In the genomic region with DNA sequence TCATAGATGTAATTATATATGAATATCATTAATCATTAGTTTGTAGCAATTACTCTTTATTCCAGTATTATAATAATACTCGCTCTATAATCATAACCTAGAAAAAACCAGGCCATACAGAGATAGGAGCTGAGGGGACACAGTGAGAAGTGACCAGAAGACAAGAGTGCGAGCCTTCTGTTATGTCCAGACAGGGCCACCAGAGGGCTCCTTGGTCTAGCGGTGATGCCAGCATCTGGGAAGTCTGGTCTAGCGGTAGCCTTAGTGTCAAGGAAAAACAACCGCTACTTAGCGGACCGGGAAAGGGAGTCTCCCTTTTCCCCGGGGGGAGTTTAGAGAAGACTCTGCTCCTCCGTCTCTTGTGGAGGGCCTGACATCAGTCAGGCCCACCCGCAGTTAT, we compare ENCODE assay signal across 6 cellular contexts. TPM values are rescaled to one million over a fixed set of nuclear protein-coding genes. Genes with fewer than 3 reads are reported as not detected.
DNase-seq lines count a peak whose midpoint lies in the region; ATAC-seq, FAIRE-seq and TF ChIP-seq lines count a peak whose summit lies in the region.
"Not testable (repeated sequence)": the region's sequence is repeated elsewhere in the genome, so short reads cannot be mapped to it uniquely, and the experiment has no call there.

No MANE protein-coding gene starts in this region.

- in situ Hi-C loops in HepG2 (cut with HindIII; ENCODE audit: extremely low pct_ligation_motif_present, low pct_unique_long_range_greater_than_20kb): not testable (repeated sequence)

- H3K9me3 Mint-ChIP-seq in Calu3 (ENCODE audit: low read depth, unreplicated experiment): not testable (repeated sequence)

- ATAC-seq in HepG2: peak; percentile 60; the same call in 2 of the 3 replicates

- 32% methylated on average over 6 of the region's 10 CpGs for WGBS in HepG2 (ENCODE audit: low lambda C conversion rate)

- H3K36me3 ChIP-seq in OCI-LY3 (replicated peaks; ENCODE audit: low read depth, low read length); HepG2 (replicated peaks in 1 of 2; ENCODE audit: control insufficient read depth in 1 of 2, insufficient read depth in 2 of 2, low read length in 2 of 2): not testable (repeated sequence)

- H3K27me3 Mint-ChIP-seq in Calu3 (ENCODE audit: unreplicated experiment): not testable (repeated sequence)

- H3K27ac Mint-ChIP-seq in Calu3 (ENCODE audit: unreplicated experiment): not testable (repeated sequence)

- not testable (repeated sequence) for H3K9me3 ChIP-seq in OCI-LY3 (ENCODE audit: insufficient read depth, low read length); HepG2 (ENCODE audit: low read length)

- POLR2A ChIA-PET in HepG2 (lab: Yijun Ruan, JAX): not testable (repeated sequence)

- H3K27me3 ChIP-seq in OCI-LY3 (ENCODE audit: low read depth, low read length); HepG2 (ENCODE audit: control insufficient read depth in 1 of 2, insufficient read depth in 2 of 2, low read length in 2 of 2): not testable (repeated sequence)

- TF ChIP-seq CTCF in Calu3 (IDR thresholded peaks at IDR 0.05; ENCODE audit: unreplicated experiment) (peak; percentile 57), OCI-LY3 (IDR thresholded peaks at IDR 0.05; ENCODE audit: low read depth, low read length) (peak; percentile 48), epithelial cell of proximal tubule (conservative IDR thresholded peaks at IDR 0.05; ENCODE audit: low read depth, low read length) (peak; percentile 56), HepG2 (CRISPR knock-in tag; IDR thresholded peaks at IDR 0.05) (peak; percentile 77)

- TF ChIP-seq EP300 in HepG2 (IDR thresholded peaks at IDR 0.05; ENCODE audit: low read depth in 2 of 2, low read length in 2 of 2); HepG2 (CRISPR knock-in tag; IDR thresholded peaks at IDR 0.05; ENCODE audit: borderline replicate concordance): not testable (repeated sequence)

- H3K36me3 Mint-ChIP-seq in Calu3 (ENCODE audit: insufficient read depth, unreplicated experiment): not testable (repeated sequence)

- BruUV-seq in Calu3 (replicated peaks; lab: Mats Ljungman, UMichigan); HepG2 (replicated peaks; lab: Mats Ljungman, UMichigan): not testable (repeated sequence)

- H3K4me3 Mint-ChIP-seq in Calu3 (ENCODE audit: low read depth, unreplicated experiment): not testable (repeated sequence)

- peak; percentile 8 for FAIRE-seq in HepG2 (lab: Jason Lieb, UNC)

- H3K79me2 ChIP-seq in OCI-LY3 (ENCODE audit: low read length); HepG2 (ENCODE audit: insufficient read depth, low read length): not testable (repeated sequence)

- not testable (repeated sequence) for H3K4me1 Mint-ChIP-seq in Calu3 (ENCODE audit: low read depth, unreplicated experiment)

- not testable (repeated sequence) for H4K20me1 ChIP-seq in OCI-LY3 (ENCODE audit: insufficient read depth, low read length); HepG2 (ENCODE audit: insufficient read depth, low read length)

- not testable (repeated sequence) for H3K4me1 ChIP-seq in OCI-LY3 (ENCODE audit: low read length); HepG2 (ENCODE audit: insufficient read depth, low read length)

- peak; percentile 40 for DNase-seq in Calu3
- DNase-seq in activated T-cell treated with anti-CD3 and anti-CD28 coated beads, Interleukin-2, amount 50 U/mL, for 48 hours: peak; percentile 54 to 63
- DNase-seq in epithelial cell of proximal tubule (ENCODE audit: low read depth): not testable (repeated sequence)
- DNase-seq in HepG2 (ENCODE audit: low spot score): peak; percentile 14
- peak; percentile 52 for DNase-seq in stimulated activated CD4-positive, alpha-beta T cell treated with anti-CD3 and anti-CD28 coated beads, Interleukin-15, amount 100 ng/mL, for 24 hours

- TF ChIP-seq POLR2A in HepG2 (IDR thresholded peaks at IDR 0.05; ENCODE audit: insufficient read depth in 1 of 2, low read depth in 2 of 2, low read length in 2 of 2): not testable (repeated sequence)

- intact Hi-C loops in Calu3 (cut with micrococcal nuclease; ENCODE audit: unreplicated experiment); HepG2 (cut with micrococcal nuclease; ENCODE audit: unreplicated experiment): not testable (repeated sequence)

- TF ChIP-seq RAD21 in HepG2 (CRISPR knock-in tag; IDR thresholded peaks at IDR 0.05): peak; percentile 41; the same call in 1 of the 2 replicates

- H3K27ac ChIP-seq in OCI-LY3 (ENCODE audit: low read length); HepG2 (ENCODE audit: extremely low read length, insufficient read depth, low read length): not testable (repeated sequence)

- not testable (repeated sequence) for H3K4me3 ChIP-seq in OCI-LY3 (ENCODE audit: low read length); epithelial cell of proximal tubule (ENCODE audit: low read depth, low read length); HepG2 (replicated peaks in 1 of 3; ENCODE audit: insufficient read depth in 1 of 3, low read depth in 2 of 3, low read length in 3 of 3)

- H3K9ac ChIP-seq in OCI-LY3 (ENCODE audit: low read length); HepG2 (ENCODE audit: insufficient read depth, low read depth, low read length): not testable (repeated sequence)

- not testable (repeated sequence) for H2AFZ ChIP-seq in OCI-LY3 (ENCODE audit: low read depth, low read length); HepG2 (ENCODE audit: low read length)

- peak overlapping the region; percentile 40 for H3K4me2 ChIP-seq in OCI-LY3 (ENCODE audit: low read length)
- not testable (repeated sequence) for H3K4me2 ChIP-seq in HepG2 (ENCODE audit: low read depth, low read length)

- CTCF ChIA-PET in Calu3 (lab: Charles Lee): not testable (repeated sequence)
- CTCF ChIA-PET in HepG2 (lab: Yijun Ruan, JAX; ENCODE audit: low intra/inter-chr PET ratio, low total read pairs): interaction anchor here (1.3 kb wide), 2 partner anchors 165 to 417 kb away, joined by 3 to 6 read pairs; no protein-coding TSS in a partner anchor

RNA-seq across cellular contexts. Expression of a gene that starts 8.3 kb away (rescaled TPM):
- total RNA-seq in Calu3 (2022) (19.7 and 21.6 TPM in 2 replicates), epithelial cell of proximal tubule (8.6 and 9.0 TPM in 2 replicates), HepG2 (2016; rRNA removed; fragmentation: Illumina TruSeq; extraction: Trizol) (15.6 and 16.9 TPM in 2 replicates)
- total RNA-seq in HepG2 (2016; cell fraction: cytosol; rRNA removed; fragmentation: Illumina TruSeq; extraction: Trizol; ENCODE audit: low read depth): 2.1 and 3.8 TPM in 2 replicates
- total RNA-seq in HepG2 (2016; cell fraction: insoluble cytoplasmic fraction; rRNA removed; fragmentation: Illumina TruSeq; extraction: Trizol): 15.4 and 16.9 TPM in 2 replicates
- total RNA-seq in HepG2 (2016; cell fraction: membrane; rRNA removed; fragmentation: Illumina TruSeq; extraction: Trizol): 8.5 and 12.6 TPM in 2 replicates
- 16.0 and 22.2 TPM in 2 replicates for total RNA-seq in HepG2 (2016; cell fraction: nucleus; rRNA removed; fragmentation: Illumina TruSeq; extraction: Trizol)
- 7.6 and 8.2 TPM in 2 replicates for polyA plus RNA-seq in HepG2 (2011; rRNA removed)
- polyA plus RNA-seq in HepG2 (2011; cell fraction: cytosol; rRNA removed): 5.1 and 5.2 TPM in 2 replicates
- polyA plus RNA-seq in HepG2 (2011; cell fraction: nucleus; rRNA removed): 17.2 and 19.6 TPM in 2 replicates
- polyA plus RNA-seq in HepG2 (2012): 7.7 and 8.2 TPM in 2 replicates
- polyA plus RNA-seq in HepG2 (2016; cell fraction: cytosol; fragmentation: Illumina TruSeq; extraction: Trizol; ENCODE audit: low read depth): 0.59 and 1.0 TPM in 2 replicates
- 8.0 and 9.0 TPM in 2 replicates for polyA plus RNA-seq in HepG2 (2016; cell fraction: insoluble cytoplasmic fraction; fragmentation: Illumina TruSeq; extraction: Trizol; ENCODE audit: low read depth)
- 2.3 and 2.5 TPM in 2 replicates for polyA plus RNA-seq in HepG2 (2016; cell fraction: membrane; fragmentation: Illumina TruSeq; extraction: Trizol; ENCODE audit: low read depth)
- polyA plus RNA-seq in HepG2 (2016; cell fraction: nucleus; fragmentation: Illumina TruSeq; extraction: Trizol; ENCODE audit: insufficient read depth, low read depth): 15.1 and 16.1 TPM in 2 replicates
- polyA minus RNA-seq in HepG2 (2011; rRNA and poly(A)+ RNA removed; ENCODE audit: low replicate concordance): 8.4 and 36.9 TPM in 2 replicates
- 9.9 and 11.3 TPM in 2 replicates for polyA minus RNA-seq in HepG2 (2011; cell fraction: cytosol; rRNA and poly(A)+ RNA removed)
- polyA minus RNA-seq in HepG2 (2011; cell fraction: nucleus; rRNA and poly(A)+ RNA removed): 55.4 and 71.0 TPM in 2 replicates

RNA-seq across cellular contexts. Expression of a gene that starts 10.9 kb away (rescaled TPM):
- total RNA-seq in Calu3 (2022): 1.8 and 2.1 TPM in 2 replicates
- 1.3 and 3.0 TPM in 2 replicates for total RNA-seq in epithelial cell of proximal tubule
- total RNA-seq in HepG2 (2016; rRNA removed; fragmentation: Illumina TruSeq; extraction: Trizol): not detected in 2 replicates
- total RNA-seq in HepG2 (2016; cell fraction: cytosol; rRNA removed; fragmentation: Illumina TruSeq; extraction: Trizol; ENCODE audit: low read depth): not detected in 2 replicates
- not detected in 2 replicates for total RNA-seq in HepG2 (2016; cell fraction: insoluble cytoplasmic fraction; rRNA removed; fragmentation: Illumina TruSeq; extraction: Trizol)
- total RNA-seq in HepG2 (2016; cell fraction: membrane; rRNA removed; fragmentation: Illumina TruSeq; extraction: Trizol): not detected in 2 replicates
- total RNA-seq in HepG2 (2016; cell fraction: nucleus; rRNA removed; fragmentation: Illumina TruSeq; extraction: Trizol): not detected in 2 replicates
- not detected in 2 replicates for polyA plus RNA-seq in HepG2 (2011; rRNA removed)
- 0.03 TPM in 1 of 2 replicates, not detected in the other for polyA plus RNA-seq in HepG2 (2011; cell fraction: cytosol; rRNA removed)
- not detected in 2 replicates for polyA plus RNA-seq in HepG2 (2011; cell fraction: nucleus; rRNA removed)
- polyA plus RNA-seq in HepG2 (2012): 0.20 and 0.51 TPM in 2 replicates
- polyA plus RNA-seq in HepG2 (2016; cell fraction: cytosol; fragmentation: Illumina TruSeq; extraction: Trizol; ENCODE audit: low read depth): not detected in 2 replicates
- polyA plus RNA-seq in HepG2 (2016; cell fraction: insoluble cytoplasmic fraction; fragmentation: Illumina TruSeq; extraction: Trizol; ENCODE audit: low read depth): not detected in 2 replicates
- polyA plus RNA-seq in HepG2 (2016; cell fraction: membrane; fragmentation: Illumina TruSeq; extraction: Trizol; ENCODE audit: low read depth): not detected in 2 replicates
- not detected in 2 replicates for polyA plus RNA-seq in HepG2 (2016; cell fraction: nucleus; fragmentation: Illumina TruSeq; extraction: Trizol; ENCODE audit: insufficient read depth, low read depth)
- not detected in 2 replicates for polyA minus RNA-seq in HepG2 (2011; rRNA and poly(A)+ RNA removed; ENCODE audit: low replicate concordance)
- polyA minus RNA-seq in HepG2 (2011; cell fraction: cytosol; rRNA and poly(A)+ RNA removed): not detected in 2 replicates
- not detected in 2 replicates for polyA minus RNA-seq in HepG2 (2011; cell fraction: nucleus; rRNA and poly(A)+ RNA removed)

RNA-seq across cellular contexts. Expression of a gene that starts 29.3 kb away (rescaled TPM):
- total RNA-seq in Calu3 (2022): not detected in 2 replicates
- total RNA-seq in epithelial cell of proximal tubule: 1.4 and 2.1 TPM in 2 replicates
- total RNA-seq in HepG2 (2016; rRNA removed; fragmentation: Illumina TruSeq; extraction: Trizol): not detected in 2 replicates
- total RNA-seq in HepG2 (2016; cell fraction: cytosol; rRNA removed; fragmentation: Illumina TruSeq; extraction: Trizol; ENCODE audit: low read depth): not detected in 2 replicates
- total RNA-seq in HepG2 (2016; cell fraction: insoluble cytoplasmic fraction; rRNA removed; fragmentation: Illumina TruSeq; extraction: Trizol): not detected in 2 replicates
- total RNA-seq in HepG2 (2016; cell fraction: membrane; rRNA removed; fragmentation: Illumina TruSeq; extraction: Trizol): not detected in 2 replicates
- total RNA-seq in HepG2 (2016; cell fraction: nucleus; rRNA removed; fragmentation: Illumina TruSeq; extraction: Trizol): not detected in 2 replicates
- not detected in 2 replicates for polyA plus RNA-seq in HepG2 (2011; rRNA removed)
- polyA plus RNA-seq in HepG2 (2011; cell fraction: cytosol; rRNA removed): not detected in 2 replicates
- polyA plus RNA-seq in HepG2 (2011; cell fraction: nucleus; rRNA removed): not detected in 2 replicates
- 0.16 and 0.32 TPM in 2 replicates for polyA plus RNA-seq in HepG2 (2012)
- not detected in 2 replicates for polyA plus RNA-seq in HepG2 (2016; cell fraction: cytosol; fragmentation: Illumina TruSeq; extraction: Trizol; ENCODE audit: low read depth)
- not detected in 2 replicates for polyA plus RNA-seq in HepG2 (2016; cell fraction: insoluble cytoplasmic fraction; fragmentation: Illumina TruSeq; extraction: Trizol; ENCODE audit: low read depth)
- not detected in 2 replicates for polyA plus RNA-seq in HepG2 (2016; cell fraction: membrane; fragmentation: Illumina TruSeq; extraction: Trizol; ENCODE audit: low read depth)
- not detected in 2 replicates for polyA plus RNA-seq in HepG2 (2016; cell fraction: nucleus; fragmentation: Illumina TruSeq; extraction: Trizol; ENCODE audit: insufficient read depth, low read depth)
- polyA minus RNA-seq in HepG2 (2011; rRNA and poly(A)+ RNA removed; ENCODE audit: low replicate concordance): not detected in 2 replicates
- not detected in 2 replicates for polyA minus RNA-seq in HepG2 (2011; cell fraction: cytosol; rRNA and poly(A)+ RNA removed)
- polyA minus RNA-seq in HepG2 (2011; cell fraction: nucleus; rRNA and poly(A)+ RNA removed): not detected in 2 replicates

RNA-seq across cellular contexts. Expression of a gene that starts 31.2 kb away (rescaled TPM):
- total RNA-seq in Calu3 (2022) (18.9 and 22.9 TPM in 2 replicates), epithelial cell of proximal tubule (6.7 and 6.9 TPM in 2 replicates), HepG2 (2016; rRNA removed; fragmentation: Illumina TruSeq; extraction: Trizol) (2.1 and 3.4 TPM in 2 replicates)
- 8.8 and 9.5 TPM in 2 replicates for total RNA-seq in HepG2 (2016; cell fraction: cytosol; rRNA removed; fragmentation: Illumina TruSeq; extraction: Trizol; ENCODE audit: low read depth)
- 1.9 and 3.3 TPM in 2 replicates for total RNA-seq in HepG2 (2016; cell fraction: insoluble cytoplasmic fraction; rRNA removed; fragmentation: Illumina TruSeq; extraction: Trizol)
- 6.5 and 7.6 TPM in 2 replicates for total RNA-seq in HepG2 (2016; cell fraction: membrane; rRNA removed; fragmentation: Illumina TruSeq; extraction: Trizol)
- total RNA-seq in HepG2 (2016; cell fraction: nucleus; rRNA removed; fragmentation: Illumina TruSeq; extraction: Trizol): 3.7 and 4.4 TPM in 2 replicates
- polyA plus RNA-seq in HepG2 (2011; rRNA removed): 0.50 and 0.89 TPM in 2 replicates
- 0.28 and 0.31 TPM in 2 replicates for polyA plus RNA-seq in HepG2 (2011; cell fraction: cytosol; rRNA removed)
- polyA plus RNA-seq in HepG2 (2011; cell fraction: nucleus; rRNA removed): 1.1 and 1.3 TPM in 2 replicates
- polyA plus RNA-seq in HepG2 (2012): 0.69 and 1.8 TPM in 2 replicates
- polyA plus RNA-seq in HepG2 (2016; cell fraction: cytosol; fragmentation: Illumina TruSeq; extraction: Trizol; ENCODE audit: low read depth): 0.43 and 0.46 TPM in 2 replicates
- polyA plus RNA-seq in HepG2 (2016; cell fraction: insoluble cytoplasmic fraction; fragmentation: Illumina TruSeq; extraction: Trizol; ENCODE audit: low read depth): 1.3 TPM in 2 replicates
- polyA plus RNA-seq in HepG2 (2016; cell fraction: membrane; fragmentation: Illumina TruSeq; extraction: Trizol; ENCODE audit: low read depth): 0.57 and 0.85 TPM in 2 replicates
- 2.9 and 3.3 TPM in 2 replicates for polyA plus RNA-seq in HepG2 (2016; cell fraction: nucleus; fragmentation: Illumina TruSeq; extraction: Trizol; ENCODE audit: insufficient read depth, low read depth)
- polyA minus RNA-seq in HepG2 (2011; rRNA and poly(A)+ RNA removed; ENCODE audit: low replicate concordance): 1.6 and 6.4 TPM in 2 replicates
- polyA minus RNA-seq in HepG2 (2011; cell fraction: cytosol; rRNA and poly(A)+ RNA removed): 0.89 and 1.1 TPM in 2 replicates
- polyA minus RNA-seq in HepG2 (2011; cell fraction: nucleus; rRNA and poly(A)+ RNA removed): 7.1 and 8.7 TPM in 2 replicates

RNA-seq across cellular contexts. Expression of a gene that starts 56.5 kb away (rescaled TPM):
- total RNA-seq in Calu3 (2022): 14.7 and 17.0 TPM in 2 replicates
- total RNA-seq in epithelial cell of proximal tubule: 1.8 and 8.0 TPM in 2 replicates
- total RNA-seq in HepG2 (2016; rRNA removed; fragmentation: Illumina TruSeq; extraction: Trizol): 14.2 and 23.1 TPM in 2 replicates
- 1.0 and 2.3 TPM in 2 replicates for total RNA-seq in HepG2 (2016; cell fraction: cytosol; rRNA removed; fragmentation: Illumina TruSeq; extraction: Trizol; ENCODE audit: low read depth)
- total RNA-seq in HepG2 (2016; cell fraction: insoluble cytoplasmic fraction; rRNA removed; fragmentation: Illumina TruSeq; extraction: Trizol): 14.6 and 18.8 TPM in 2 replicates
- 4.9 and 5.6 TPM in 2 replicates for total RNA-seq in HepG2 (2016; cell fraction: membrane; rRNA removed; fragmentation: Illumina TruSeq; extraction: Trizol)
- total RNA-seq in HepG2 (2016; cell fraction: nucleus; rRNA removed; fragmentation: Illumina TruSeq; extraction: Trizol): 11.5 and 15.6 TPM in 2 replicates
- 3.3 and 4.8 TPM in 2 replicates for polyA plus RNA-seq in HepG2 (2011; rRNA removed)
- polyA plus RNA-seq in HepG2 (2011; cell fraction: cytosol; rRNA removed): 3.3 and 3.9 TPM in 2 replicates
- polyA plus RNA-seq in HepG2 (2011; cell fraction: nucleus; rRNA removed): 3.3 and 4.2 TPM in 2 replicates
- 2.1 and 3.5 TPM in 2 replicates for polyA plus RNA-seq in HepG2 (2012)
- polyA plus RNA-seq in HepG2 (2016; cell fraction: cytosol; fragmentation: Illumina TruSeq; extraction: Trizol; ENCODE audit: low read depth): 0.28 and 0.73 TPM in 2 replicates
- 6.6 and 8.7 TPM in 2 replicates for polyA plus RNA-seq in HepG2 (2016; cell fraction: insoluble cytoplasmic fraction; fragmentation: Illumina TruSeq; extraction: Trizol; ENCODE audit: low read depth)
- polyA plus RNA-seq in HepG2 (2016; cell fraction: membrane; fragmentation: Illumina TruSeq; extraction: Trizol; ENCODE audit: low read depth): 1.3 and 1.6 TPM in 2 replicates
- polyA plus RNA-seq in HepG2 (2016; cell fraction: nucleus; fragmentation: Illumina TruSeq; extraction: Trizol; ENCODE audit: insufficient read depth, low read depth): 6.6 and 8.6 TPM in 2 replicates
- 5.4 TPM in 1 of 2 replicates, not detected in the other for polyA minus RNA-seq in HepG2 (2011; rRNA and poly(A)+ RNA removed; ENCODE audit: low replicate concordance)
- polyA minus RNA-seq in HepG2 (2011; cell fraction: cytosol; rRNA and poly(A)+ RNA removed): 4.6 and 6.8 TPM in 2 replicates
- 15.3 and 18.8 TPM in 2 replicates for polyA minus RNA-seq in HepG2 (2011; cell fraction: nucleus; rRNA and poly(A)+ RNA removed)
